In genomic region chr2:88748005-88748404, GRCh38 we compare ENCODE assay signal across 16 cellular contexts. TPM values are rescaled to one million over a fixed set of nuclear protein-coding genes. Genes with fewer than 3 reads are reported as not detected.
DNase-seq lines count a peak whose midpoint lies in the region; ATAC-seq and TF ChIP-seq lines count a peak whose summit lies in the region.
"Had no signal": no experiment of that assay in that cellular context is flagged by ENCODE, and none has a peak within 500 bp of the region (broad histone marks: within the 10 kb centered on the region; RNA-seq: fewer than 3 reads in every experiment).

No MANE protein-coding gene starts in this region.

- peaks cover 73% of the 10 kb centered on the region for H3K36me3 ChIP-seq in Karpas-422 (ENCODE audit: insufficient read depth, low read length)
- peaks cover 52% of the 10 kb centered on the region for H3K36me3 ChIP-seq in neutrophil

- H3K4me3 ChIP-seq in Karpas-422 (ENCODE audit: low read length) = no peak overlapping the region
- no peak overlapping the region for H3K4me3 ChIP-seq in neutrophil (ENCODE audit: low read depth in 1 of 2, low read length in 1 of 2)
- H3K4me3 ChIP-seq: BLaER1 treated with 17β-estradiol and CSF1 and Interleukin-3, amounts not matched to agents 10 nM and 100 nM had no signal

- intact Hi-C loops in activated CD4-positive, alpha-beta T cell treated with anti-CD3 and anti-CD28 coated beads for 36 hours (cut with DNase I, micrococcal nuclease) = loop anchor here in 1 of 2 experiments (10.0 kb wide), 1 partner anchor 197 kb away; no protein-coding TSS in a partner anchor

- no peaks in the 10 kb centered on the region for H3K9me2 ChIP-seq in Karpas-422 (replicated peaks; ENCODE audit: insufficient read depth, low read length)

- H4K20me1 ChIP-seq in Karpas-422 (ENCODE audit: insufficient read depth, low read depth, low read length) = no peaks in the 10 kb centered on the region
- H4K20me1 ChIP-seq: BLaER1 treated with 17β-estradiol and CSF1 and Interleukin-3, amounts not matched to agents 10 nM and 100 nM had no signal

- no peak for TF ChIP-seq CTCF in neutrophil (IDR thresholded peaks at IDR 0.05)

- H3K27me3 ChIP-seq in Karpas-422 (ENCODE audit: low read length) (no peaks in the 10 kb centered on the region), neutrophil (no peaks in the 10 kb centered on the region)
- H3K27me3 ChIP-seq: BLaER1 treated with 17β-estradiol and CSF1 and Interleukin-3, amounts not matched to agents 10 nM and 100 nM had no signal

- H3K9me3 ChIP-seq in Karpas-422 (ENCODE audit: low read length) (no peaks in the 10 kb centered on the region), neutrophil (no peaks in the 10 kb centered on the region)
- H3K9me3 ChIP-seq: Caco-2 had no signal

- H3K27ac Mint-ChIP-seq in activated CD4-positive, alpha-beta T cell treated with anti-CD3 and anti-CD28 coated beads for 36 hours = peak overlapping the region; percentile 33

- no peaks in the 10 kb centered on the region for H3K27me3 Mint-ChIP-seq in activated CD4-positive, alpha-beta T cell treated with anti-CD3 and anti-CD28 coated beads for 36 hours

- peaks cover 50% of the 10 kb centered on the region for H3K79me2 ChIP-seq in Karpas-422 (ENCODE audit: low read length)

- H3K36me3 Mint-ChIP-seq in activated CD4-positive, alpha-beta T cell treated with anti-CD3 and anti-CD28 coated beads for 36 hours (ENCODE audit: low read depth) = peaks cover 87% of the 10 kb centered on the region

- no peak overlapping the region for H3K9ac ChIP-seq in Karpas-422 (ENCODE audit: low read length)
- H3K9ac ChIP-seq: BLaER1 treated with 17β-estradiol and CSF1 and Interleukin-3, amounts not matched to agents 10 nM and 100 nM had no signal

- H3K4me2 ChIP-seq in Karpas-422 (ENCODE audit: low read depth, low read length, poor library complexity, severe bottlenecking) = no peak overlapping the region
- H3K4me2 ChIP-seq: BLaER1 treated with 17β-estradiol and CSF1 and Interleukin-3, amounts not matched to agents 10 nM and 100 nM had no signal

- H3K4me3 Mint-ChIP-seq in activated CD4-positive, alpha-beta T cell treated with anti-CD3 and anti-CD28 coated beads for 36 hours = no peak overlapping the region
- H3K4me3 Mint-ChIP-seq: H9 had no signal

- H3K4me1 ChIP-seq in Karpas-422 (ENCODE audit: low read length) = peaks cover 28% of the 10 kb centered on the region
- peaks cover 13 to 24% of the 10 kb centered on the region in 2 experiments for H3K4me1 ChIP-seq in neutrophil (ENCODE audit: control insufficient read depth in 1 of 2, insufficient read depth in 1 of 2, low read depth in 1 of 2, low read length in 1 of 2)
- H3K4me1 ChIP-seq: BLaER1 treated with 17β-estradiol and CSF1 and Interleukin-3, amounts not matched to agents 10 nM and 100 nM; Caco-2 had no signal

- no peak for DNase-seq in activated CD4-positive, alpha-beta T cell treated with anti-CD3 and anti-CD28 coated beads for 36 hours
- DNase-seq in activated CD4-positive, alpha-beta T cell treated with anti-CD3 and anti-CD28 coated beads for 48 hours = no peak
- DNase-seq in Karpas-422 (no peak), epithelial cell of prostate (ENCODE audit: low read depth, low spot score) (no peak), nucleus accumbens (lab: John Stamatoyannopoulos, UW) (no peak), substantia nigra (lab: John Stamatoyannopoulos, UW) (no peak)
- DNase-seq: Caco-2, H9, NCI-H1436 treated with DMSO at 0.1 percent for 48 hours, NCI-H2081, NCI-H510A treated with DMSO at 0.1 percent for 48 hours, SIG-M5 had no signal

- no peak overlapping the region for H2AFZ ChIP-seq in Karpas-422 (ENCODE audit: low read length)

- POLR2A ChIA-PET in activated CD4-positive, alpha-beta T cell treated with anti-CD3 and anti-CD28 coated beads for 36 hours (lab: Charles Lee) = no interaction called here

- CTCF ChIA-PET in activated CD4-positive, alpha-beta T cell treated with anti-CD3 and anti-CD28 coated beads for 36 hours (lab: Charles Lee) = interaction anchor here (0.6 to 1.3 kb wide), 2 partner anchors 12 to 22 kb away, joined by 3 read pairs; no protein-coding TSS in a partner anchor

- H3K9me3 Mint-ChIP-seq in activated CD4-positive, alpha-beta T cell treated with anti-CD3 and anti-CD28 coated beads for 36 hours (ENCODE audit: low read depth) = peaks cover 18% of the 10 kb centered on the region

- H3K27ac ChIP-seq in Karpas-422 (ENCODE audit: low read length) (peak overlapping the region; percentile 98; the same call in 1 of the 2 replicates), epithelial cell of prostate (peak overlapping the region; percentile 35), neutrophil (peak overlapping the region; percentile 49), substantia nigra (ENCODE audit: low read depth, low read length, poor library complexity, severe bottlenecking) (no peak overlapping the region)
- H3K27ac ChIP-seq: 22Rv1; BLaER1 treated with 17β-estradiol and CSF1 and Interleukin-3, amounts not matched to agents 10 nM and 100 nM had no signal

- peaks cover 59% of the 10 kb centered on the region for H3K4me1 Mint-ChIP-seq in activated CD4-positive, alpha-beta T cell treated with anti-CD3 and anti-CD28 coated beads for 36 hours

- no peak for ATAC-seq in activated CD4-positive, alpha-beta T cell treated with anti-CD3 and anti-CD28 coated beads for 36 hours
- no peak for ATAC-seq in GM18498 (IDR thresholded peaks at IDR 0.05; ENCODE audit: unreplicated experiment)

RNA-seq across cellular contexts. Expression of gene RPIA, which starts 56.5 kb away (rescaled TPM):
- 10 to 100 TPM; 38.3 to 65.4 TPM for total RNA-seq in activated CD4-positive, alpha-beta T cell treated with anti-CD3 and anti-CD28 coated beads for 36 hours
- 36.4 and 72.0 TPM in 2 replicates for total RNA-seq in Karpas-422 (2014; rRNA removed; shearing (Covaris generic); ENCODE audit: low replicate concordance)
